In genomic region chr1:155242805-155243358, GRCh38 we compare ENCODE assay signal across 8 cellular contexts. TPM values are rescaled to one million over a fixed set of nuclear protein-coding genes. Genes with fewer than 3 reads are reported as not detected.
A peak's percentile ranks its signal among the peaks of the same experiment; 100 is the strongest.
DNase-seq lines count a peak whose midpoint lies in the region; ATAC-seq lines count a peak whose summit lies in the region.

No MANE protein-coding gene starts in this region.

- peak overlapping the region; percentile 54 for H3K4me3 ChIP-seq in thymus (ENCODE audit: low read length)

- peaks cover 13% of the 10 kb centered on the region for H3K36me3 ChIP-seq in thymus (ENCODE audit: control insufficient read depth, insufficient read depth)

- H3K27me3 Mint-ChIP-seq in activated T-cell treated with anti-CD3 and anti-CD28 coated beads, Interleukin-2, amount 50 U/mL, for 72 hours (ENCODE audit: low read depth): no peaks in the 10 kb centered on the region
- H3K27me3 Mint-ChIP-seq in activated naive CD8-positive, alpha-beta T cell treated with anti-CD3 and anti-CD28 coated beads for 36 hours: peaks cover 4% of the 10 kb centered on the region

- peak overlapping the region; percentile 79 to 90 for H3K4me3 Mint-ChIP-seq in activated T-cell treated with anti-CD3 and anti-CD28 coated beads, Interleukin-2, amount 50 U/mL, for 72 hours
- peak overlapping the region; percentile 95 for H3K4me3 Mint-ChIP-seq in activated naive CD8-positive, alpha-beta T cell treated with anti-CD3 and anti-CD28 coated beads for 36 hours

- H3K4me1 ChIP-seq in thymus (ENCODE audit: control insufficient read depth, insufficient read depth, low read length): peaks cover 20% of the 10 kb centered on the region

- H3K9me3 Mint-ChIP-seq in activated T-cell treated with anti-CD3 and anti-CD28 coated beads, Interleukin-2, amount 50 U/mL, for 72 hours: no peaks in the 10 kb centered on the region
- no peaks in the 10 kb centered on the region for H3K9me3 Mint-ChIP-seq in activated naive CD8-positive, alpha-beta T cell treated with anti-CD3 and anti-CD28 coated beads for 36 hours

- no peaks in the 10 kb centered on the region for H3K9me3 ChIP-seq in thymus (ENCODE audit: control insufficient read depth)

- H3K36me3 Mint-ChIP-seq in activated T-cell treated with anti-CD3 and anti-CD28 coated beads, Interleukin-2, amount 50 U/mL, for 72 hours (ENCODE audit: insufficient read depth in 2 of 2): peaks cover 3 to 5% of the 10 kb centered on the region in 2 donors
- H3K36me3 Mint-ChIP-seq in activated naive CD8-positive, alpha-beta T cell treated with anti-CD3 and anti-CD28 coated beads for 36 hours: peaks cover 25% of the 10 kb centered on the region

- 96% methylated on average over 3 of the region's 3 CpGs for WGBS in thymus

- peaks cover 53% of the 10 kb centered on the region for H3K4me1 Mint-ChIP-seq in activated T-cell treated with anti-CD3 and anti-CD28 coated beads, Interleukin-2, amount 50 U/mL, for 72 hours (ENCODE audit: low read depth)
- H3K4me1 Mint-ChIP-seq in activated naive CD8-positive, alpha-beta T cell treated with anti-CD3 and anti-CD28 coated beads for 36 hours: peaks cover 33% of the 10 kb centered on the region

- no peaks in the 10 kb centered on the region for H3K27me3 ChIP-seq in thymus (ENCODE audit: control insufficient read depth, insufficient read depth)

- intact Hi-C loops in left colon (cut with DNase I, micrococcal nuclease): no loop called here

- H3K27ac ChIP-seq in thymus (ENCODE audit: low read depth): no peak overlapping the region

- DNase-seq in activated T-cell treated with anti-CD3 and anti-CD28 coated beads, Interleukin-2, amount 50 U/mL, for 72 hours: no peak
- no peak for DNase-seq in activated T-cell treated with anti-CD3 and anti-CD28 coated beads for 4 hours
- no peak for DNase-seq in activated naive CD8-positive, alpha-beta T cell treated with anti-CD3 and anti-CD28 coated beads for 36 hours
- no peak for DNase-seq in left colon
- no peak for DNase-seq in NCI-H187 treated with DMSO at 0.1 percent for 48 hours (lab: John Stamatoyannopoulos, UW)
- no peak for DNase-seq in HK-2 (ENCODE audit: unreplicated experiment)
- no peak for DNase-seq in COLO829 (ENCODE audit: low spot score)

- peak overlapping the region; percentile 44 for H3K27ac Mint-ChIP-seq in activated T-cell treated with anti-CD3 and anti-CD28 coated beads, Interleukin-2, amount 50 U/mL, for 72 hours
- peak overlapping the region; percentile 84 for H3K27ac Mint-ChIP-seq in activated naive CD8-positive, alpha-beta T cell treated with anti-CD3 and anti-CD28 coated beads for 36 hours

- ATAC-seq in activated T-cell treated with anti-CD3 and anti-CD28 coated beads, Interleukin-2, amount 50 U/mL, for 72 hours (replicated peaks in 1 of 2): no peak
- peak; percentile 14 for ATAC-seq in left colon

RNA-seq across cellular contexts. Expression of gene ENTREP3, which starts 12.4 kb away (rescaled TPM):
- 10 to 100 TPM; 30.7 to 33.8 TPM for total RNA-seq in activated T-cell treated with anti-CD3 and anti-CD28 coated beads, Interleukin-2, amount 50 U/mL, for 72 hours
- 10 to 100 TPM; 46.6 to 49.7 TPM for total RNA-seq in activated naive CD8-positive, alpha-beta T cell treated with anti-CD3 and anti-CD28 coated beads for 36 hours
- total RNA-seq in left colon: 10 to 100 TPM; 19.9 to 21.7 TPM
- polyA plus RNA-seq in thymus: 12.5 TPM

RNA-seq across cellular contexts. Expression of gene SCAMP3, which starts 19.3 kb away (rescaled TPM):
- total RNA-seq in activated T-cell treated with anti-CD3 and anti-CD28 coated beads, Interleukin-2, amount 50 U/mL, for 72 hours: 100 to 1,000 TPM; 112 to 114 TPM
- total RNA-seq in activated naive CD8-positive, alpha-beta T cell treated with anti-CD3 and anti-CD28 coated beads for 36 hours: 100 to 1,000 TPM; 108 to 117 TPM
- 10 to 100 TPM; 43.1 to 53.2 TPM for total RNA-seq in left colon
- polyA plus RNA-seq in thymus: 59.1 TPM

RNA-seq across cellular contexts. Expression of gene CLK2, which starts 30.4 kb away (rescaled TPM):
- total RNA-seq in activated T-cell treated with anti-CD3 and anti-CD28 coated beads, Interleukin-2, amount 50 U/mL, for 72 hours: 10 to 100 TPM; 72.4 to 77.9 TPM
- total RNA-seq in activated naive CD8-positive, alpha-beta T cell treated with anti-CD3 and anti-CD28 coated beads for 36 hours: 10 to 100 TPM; 61.4 to 65.9 TPM
- 10 to 100 TPM; 34.3 to 41.0 TPM for total RNA-seq in left colon
- polyA plus RNA-seq in thymus: 86.5 TPM

RNA-seq across cellular contexts. Expression of gene HCN3, which starts 34.4 kb away (rescaled TPM):
- total RNA-seq in activated T-cell treated with anti-CD3 and anti-CD28 coated beads, Interleukin-2, amount 50 U/mL, for 72 hours: 1 to 10 TPM; 3.6 to 4.1 TPM
- 1 to 10 TPM; 1.5 to 1.6 TPM for total RNA-seq in activated naive CD8-positive, alpha-beta T cell treated with anti-CD3 and anti-CD28 coated beads for 36 hours
- total RNA-seq in left colon: 10 to 100 TPM; 11.2 to 21.5 TPM
- 2.6 TPM for polyA plus RNA-seq in thymus

RNA-seq across cellular contexts. Expression of gene MTX1, which starts 34.4 kb away (rescaled TPM):
- total RNA-seq in activated T-cell treated with anti-CD3 and anti-CD28 coated beads, Interleukin-2, amount 50 U/mL, for 72 hours: 10 to 100 TPM; 25.5 to 27.4 TPM
- total RNA-seq in activated naive CD8-positive, alpha-beta T cell treated with anti-CD3 and anti-CD28 coated beads for 36 hours: 10 to 100 TPM; 68.0 to 72.5 TPM
- total RNA-seq in left colon: 10 to 100 TPM; 36.3 to 46.4 TPM
- 36.8 TPM for polyA plus RNA-seq in thymus
